In the genomic region with DNA sequence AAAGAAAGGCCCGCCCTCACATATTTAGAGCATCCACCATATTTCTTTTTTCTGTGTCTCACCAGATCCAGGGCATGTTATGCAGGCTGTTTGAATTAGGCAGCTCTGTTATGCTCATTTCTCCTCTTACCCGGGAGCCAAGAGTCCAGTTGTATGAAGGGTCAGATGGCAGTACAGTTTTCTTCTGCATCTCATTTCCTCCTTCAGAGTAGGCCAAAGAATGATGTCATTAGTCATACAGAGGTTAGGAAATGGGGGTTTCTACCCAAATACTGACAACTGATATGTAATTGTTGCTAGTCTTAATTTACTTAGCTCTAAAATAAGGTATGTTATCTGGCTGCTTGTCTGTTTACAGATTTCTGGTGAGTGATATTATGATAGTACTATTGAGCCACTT, we compare ENCODE assay signal across 21 cellular contexts.
DNase-seq lines count a peak whose midpoint lies in the region; ATAC-seq and TF ChIP-seq lines count a peak whose summit lies in the region.
"Had no signal": no experiment of that assay in that cellular context is flagged by ENCODE, and none has a peak within 500 bp of the region (broad histone marks: within the 10 kb centered on the region; RNA-seq: fewer than 3 reads in every experiment).

No MANE protein-coding gene starts in this region.

- intact Hi-C loops in activated T-helper 1 cell treated with anti-CD3 and anti-CD28 coated beads, Interleukin-12 subunit alpha, Interleukin-12 subunit beta, Interleukin-2, Interleukin-4 antibody, amounts not matched to agents 30 ng/mL and 10 ng/mL and 1 ng/mL, durations not matched to agents 14 hours and 24 hours and 36 hours (cut with micrococcal nuclease) = no loop called here

- peaks cover 29 to 32% (median 31%) of the 10 kb centered on the region in 3 donors for H3K4me1 Mint-ChIP-seq in CD8-positive, alpha-beta memory T cell
- H3K4me1 Mint-ChIP-seq in activated T-helper 17 cell treated with anti-CD3 and anti-CD28 coated beads, Interleukin-2, amount 50 U/mL, for 72 hours = peaks cover 5% of the 10 kb centered on the region
- H3K4me1 Mint-ChIP-seq in activated T-helper 1 cell treated with anti-CD3 and anti-CD28 coated beads, Interleukin-12 subunit alpha, Interleukin-12 subunit beta, Interleukin-2, Interleukin-4 antibody, amounts not matched to agents 30 ng/mL and 10 ng/mL and 1 ng/mL, durations not matched to agents 14 hours and 24 hours and 36 hours (ENCODE audit: low read depth) = peaks cover 16% of the 10 kb centered on the region

- DNase-seq in CD8-positive, alpha-beta memory T cell = no peak
- DNase-seq in HT1080 (ENCODE audit: low read depth) (peak; percentile 17), fibroblast of pulmonary artery (ENCODE audit: low read depth) (peak; percentile 28), SHP77 (lab: John Stamatoyannopoulos, UW) (no peak), suprapubic skin (ENCODE audit: low spot score in 2 of 2) (no peak)
- no peak for DNase-seq in activated T-helper 1 cell treated with anti-CD3 and anti-CD28 coated beads, Interleukin-12 subunit alpha, Interleukin-12 subunit beta, Interleukin-2, Interleukin-4 antibody, amounts not matched to agents 30 ng/mL and 10 ng/mL and 1 ng/mL, durations not matched to agents 14 hours and 24 hours and 36 hours (ENCODE audit: low spot score)
- DNase-seq: activated CD4-positive, CD25-positive, alpha-beta regulatory T cell treated with anti-CD3 and anti-CD28 coated beads, Interleukin-2, amount 50 U/mL, for 72 hours; amniotic stem cell; CD4-positive, CD25-positive, alpha-beta regulatory T cell; effector CD8-positive, alpha-beta T cell; GOT3; NCI-H1105 treated with DMSO at 0.1 percent for 48 hours; NCI-H82; pancreas; stimulated activated CD4-positive, alpha-beta T cell treated with anti-CD3 and anti-CD28 coated beads, Interleukin-2, amount 100 ng/mL, for 24 hours; stimulated activated naive CD8-positive, alpha-beta T cell treated with anti-CD3 and anti-CD28 coated beads, Interleukin-15, Interleukin-2, amounts not matched to agents 100 U/mL and 50 U/mL, for 24 hours; T1000 had no signal

- H3K4me1 ChIP-seq in CD8-positive, alpha-beta memory T cell (ENCODE audit: insufficient read depth, low read length) = peaks cover 18% of the 10 kb centered on the region
- H3K4me1 ChIP-seq in suprapubic skin = no peaks in the 10 kb centered on the region
- H3K4me1 ChIP-seq: pancreas had no signal

- H3K36me3 ChIP-seq in CD8-positive, alpha-beta memory T cell (ENCODE audit: insufficient read depth, low read length) = no peaks in the 10 kb centered on the region
- H3K36me3 ChIP-seq in suprapubic skin = no peaks in the 10 kb centered on the region
- H3K36me3 ChIP-seq: pancreas, tibial nerve had no signal

- H3K36me3 Mint-ChIP-seq in CD8-positive, alpha-beta memory T cell = peaks cover 0 to 4% (median 0%) of the 10 kb centered on the region in 3 donors
- no peaks in the 10 kb centered on the region for H3K36me3 Mint-ChIP-seq in activated T-helper 17 cell treated with anti-CD3 and anti-CD28 coated beads, Interleukin-2, amount 50 U/mL, for 72 hours (ENCODE audit: low read depth)
- no peaks in the 10 kb centered on the region for H3K36me3 Mint-ChIP-seq in activated T-helper 1 cell treated with anti-CD3 and anti-CD28 coated beads, Interleukin-12 subunit alpha, Interleukin-12 subunit beta, Interleukin-2, Interleukin-4 antibody, amounts not matched to agents 30 ng/mL and 10 ng/mL and 1 ng/mL, durations not matched to agents 14 hours and 24 hours and 36 hours (ENCODE audit: low read depth)
- H3K36me3 Mint-ChIP-seq: CD4-positive, CD25-positive, alpha-beta regulatory T cell had no signal

- TF ChIP-seq EP300 in suprapubic skin (IDR thresholded peaks at IDR 0.05) = no peak

- H3K27me3 ChIP-seq in CD8-positive, alpha-beta memory T cell (ENCODE audit: insufficient read depth, low read length, poor library complexity, severe bottlenecking) = no peaks in the 10 kb centered on the region
- H3K27me3 ChIP-seq in suprapubic skin = no peaks in the 10 kb centered on the region
- H3K27me3 ChIP-seq: pancreas, tibial nerve had no signal

- H3K9me3 ChIP-seq in CD8-positive, alpha-beta memory T cell (ENCODE audit: low read length) = no peaks in the 10 kb centered on the region
- H3K9me3 ChIP-seq in suprapubic skin = no peaks in the 10 kb centered on the region
- H3K9me3 ChIP-seq: pancreas, tibial nerve had no signal

- no peak for TF ChIP-seq POLR2A in suprapubic skin (IDR thresholded peaks at IDR 0.05)

- 76% methylated on average over 2 of the region's 2 CpGs for WGBS in suprapubic skin

- H3K27me3 Mint-ChIP-seq in CD8-positive, alpha-beta memory T cell = peaks cover 0 to 1% of the 10 kb centered on the region in 2 donors
- H3K27me3 Mint-ChIP-seq in activated T-helper 17 cell treated with anti-CD3 and anti-CD28 coated beads, Interleukin-2, amount 50 U/mL, for 72 hours = peaks cover 19% of the 10 kb centered on the region
- peaks cover 9% of the 10 kb centered on the region for H3K27me3 Mint-ChIP-seq in activated T-helper 1 cell treated with anti-CD3 and anti-CD28 coated beads, Interleukin-12 subunit alpha, Interleukin-12 subunit beta, Interleukin-2, Interleukin-4 antibody, amounts not matched to agents 30 ng/mL and 10 ng/mL and 1 ng/mL, durations not matched to agents 14 hours and 24 hours and 36 hours (ENCODE audit: insufficient read depth)

- H3K27ac ChIP-seq in CD8-positive, alpha-beta memory T cell (ENCODE audit: low read depth, low read length) = no peak overlapping the region
- no peak overlapping the region for H3K27ac ChIP-seq in suprapubic skin
- H3K27ac ChIP-seq: pancreas, SK-N-MC, tibial nerve had no signal

- CTCF ChIA-PET in CD8-positive, alpha-beta memory T cell (lab: Charles Lee) = no interaction called here

- TF ChIP-seq CTCF in fibroblast of pulmonary artery (IDR thresholded peaks at IDR 0.05; ENCODE audit: low read length, missing control alignments) (no peak), suprapubic skin (IDR thresholded peaks at IDR 0.05) (no peak)

- H3K27ac Mint-ChIP-seq in CD8-positive, alpha-beta memory T cell = peak overlapping the region; percentile 27 to 88 (median 66)
- H3K27ac Mint-ChIP-seq in activated T-helper 17 cell treated with anti-CD3 and anti-CD28 coated beads, Interleukin-2, amount 50 U/mL, for 72 hours = peak overlapping the region; percentile 26
- no peak overlapping the region for H3K27ac Mint-ChIP-seq in activated T-helper 1 cell treated with anti-CD3 and anti-CD28 coated beads, Interleukin-12 subunit alpha, Interleukin-12 subunit beta, Interleukin-2, Interleukin-4 antibody, amounts not matched to agents 30 ng/mL and 10 ng/mL and 1 ng/mL, durations not matched to agents 14 hours and 24 hours and 36 hours

- no peaks in the 10 kb centered on the region for H3K9me3 Mint-ChIP-seq in CD8-positive, alpha-beta memory T cell
- peaks cover 4% of the 10 kb centered on the region for H3K9me3 Mint-ChIP-seq in activated T-helper 17 cell treated with anti-CD3 and anti-CD28 coated beads, Interleukin-2, amount 50 U/mL, for 72 hours
- no peaks in the 10 kb centered on the region for H3K9me3 Mint-ChIP-seq in activated T-helper 1 cell treated with anti-CD3 and anti-CD28 coated beads, Interleukin-12 subunit alpha, Interleukin-12 subunit beta, Interleukin-2, Interleukin-4 antibody, amounts not matched to agents 30 ng/mL and 10 ng/mL and 1 ng/mL, durations not matched to agents 14 hours and 24 hours and 36 hours
- H3K9me3 Mint-ChIP-seq: CD4-positive, CD25-positive, alpha-beta regulatory T cell had no signal

- no peak overlapping the region for H3K4me3 ChIP-seq in CD8-positive, alpha-beta memory T cell (ENCODE audit: low read length)
- H3K4me3 ChIP-seq in fibroblast of pulmonary artery (replicated peaks; ENCODE audit: low read depth, low read length) (no peak overlapping the region), suprapubic skin (no peak overlapping the region)
- H3K4me3 ChIP-seq: pancreas, SK-N-MC, tibial nerve had no signal

- no peak for ATAC-seq in activated T-helper 17 cell treated with anti-CD3 and anti-CD28 coated beads, Interleukin-2, amount 50 U/mL, for 72 hours (replicated peaks)
- no peak for ATAC-seq in GM18867 (IDR thresholded peaks at IDR 0.05; ENCODE audit: unreplicated experiment)
- ATAC-seq: pancreas; stimulated activated naive CD8-positive, alpha-beta T cell treated with anti-CD3 and anti-CD28 coated beads, Interleukin-15, Interleukin-2, amounts not matched to agents 100 U/mL and 50 U/mL, for 24 hours had no signal

- POLR2A ChIA-PET in CD8-positive, alpha-beta memory T cell (lab: Charles Lee) = no interaction called here

- no peak overlapping the region for H3K4me3 Mint-ChIP-seq in CD8-positive, alpha-beta memory T cell
- H3K4me3 Mint-ChIP-seq in activated T-helper 17 cell treated with anti-CD3 and anti-CD28 coated beads, Interleukin-2, amount 50 U/mL, for 72 hours = no peak overlapping the region
- H3K4me3 Mint-ChIP-seq in activated T-helper 1 cell treated with anti-CD3 and anti-CD28 coated beads, Interleukin-12 subunit alpha, Interleukin-12 subunit beta, Interleukin-2, Interleukin-4 antibody, amounts not matched to agents 30 ng/mL and 10 ng/mL and 1 ng/mL, durations not matched to agents 14 hours and 24 hours and 36 hours = no peak overlapping the region
- H3K4me3 Mint-ChIP-seq: CD4-positive, CD25-positive, alpha-beta regulatory T cell had no signal

Comparison
In these comparisons a context has a peak if more than half of its experiments do, and no peak if none do; other contexts are left out.
1. DNase-seq: peak in HT1080 (single experiment) and fibroblast of pulmonary artery (single experiment); none in CD8-positive, alpha-beta memory T cell (0 of 5), SHP77 (0 of 2), suprapubic skin (0 of 2) and activated T-helper 1 cell treated with anti-CD3 and anti-CD28 coated beads, Interleukin-12 subunit alpha, Interleukin-12 subunit beta, Interleukin-2, Interleukin-4 antibody, amounts not matched to agents 30 ng/mL and 10 ng/mL and 1 ng/mL, durations not matched to agents 14 hours and 24 hours and 36 hours (single experiment).